Comparison of ENCODE assay signal across 17 cellular contexts in the genomic region with DNA sequence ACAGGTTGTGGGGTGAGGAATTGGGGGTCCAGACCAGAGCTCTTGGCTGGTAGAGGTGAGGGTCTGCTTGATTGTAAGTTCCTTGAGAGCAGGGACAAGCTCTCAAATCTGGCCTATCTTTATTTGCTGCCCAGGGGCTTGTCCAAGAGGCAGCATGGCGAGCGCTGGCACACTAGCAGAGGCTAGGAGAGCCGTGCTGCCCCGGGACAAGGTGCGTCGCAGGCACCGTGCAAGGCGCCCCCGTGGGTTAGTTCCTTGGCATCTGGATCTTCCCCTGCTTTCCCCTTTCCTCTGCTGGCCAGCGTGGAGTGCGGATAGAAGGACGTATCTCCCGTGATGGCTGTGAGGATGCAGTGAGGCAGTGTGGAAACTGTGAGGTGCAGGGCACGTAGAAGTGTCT.
"Had no signal": no experiment of that assay in that cellular context is flagged by ENCODE, and none has a peak within 500 bp of the region (broad histone marks: within the 10 kb centered on the region; RNA-seq: fewer than 3 reads in every experiment).

No MANE protein-coding gene starts in this region.

- H3K4me3 ChIP-seq: heart left ventricle, sigmoid colon, skin epidermis, thyroid gland, upper lobe of left lung, uterus had no signal

- H3K36me3 ChIP-seq: uterus had no signal

- H3K36me3 Mint-ChIP-seq: naive thymus-derived CD4-positive, alpha-beta T cell had no signal

- H3K4me1 Mint-ChIP-seq: naive thymus-derived CD4-positive, alpha-beta T cell had no signal

- H3K27ac ChIP-seq: heart left ventricle, sigmoid colon, skin epidermis, thyroid gland, upper lobe of left lung, uterus had no signal

- ATAC-seq: heart left ventricle; left colon; naive thymus-derived CD4-positive, alpha-beta T cell had no signal

- H3K4me1 ChIP-seq: thyroid gland, upper lobe of left lung, uterus had no signal

- H3K9me3 Mint-ChIP-seq: naive thymus-derived CD4-positive, alpha-beta T cell; nephron progenitor cell had no signal

- DNase-seq: dermis blood vessel endothelial cell; foreskin melanocyte; heart left ventricle; hippocampal formation; left colon; mammary epithelial cell; naive thymus-derived CD4-positive, alpha-beta T cell; nephron progenitor cell; posterior cingulate gyrus; sigmoid colon; stimulated activated CD4-positive, alpha-beta T cell treated with anti-CD3 and anti-CD28 coated beads, Interleukin-2, amount 100 ng/mL, for 24 hours; stimulated activated CD4-positive, alpha-beta T cell treated with anti-CD3 and anti-CD28 coated beads, Interleukin-4, amount 100 ng/mL, for 4 hours; stimulated activated naive CD4-positive, alpha-beta T cell; thyroid gland; upper lobe of left lung; uterus had no signal

- H3K27ac Mint-ChIP-seq: naive thymus-derived CD4-positive, alpha-beta T cell; nephron progenitor cell had no signal

- H3K9me3 ChIP-seq: heart left ventricle, sigmoid colon, thyroid gland, upper lobe of left lung, uterus had no signal

- H3K4me3 Mint-ChIP-seq: naive thymus-derived CD4-positive, alpha-beta T cell; nephron progenitor cell had no signal

- H3K27me3 ChIP-seq: heart left ventricle, sigmoid colon, thyroid gland, upper lobe of left lung, uterus had no signal
